In genomic region chr3:101966202-101966722, GRCh38 we compare ENCODE assay signal across 17 cellular contexts.
"Had no signal": no experiment of that assay in that cellular context is flagged by ENCODE, and none has a peak within 500 bp of the region (broad histone marks: within the 10 kb centered on the region; RNA-seq: fewer than 3 reads in every experiment).

No MANE protein-coding gene starts in this region.

- H3K4me3 ChIP-seq: ascending aorta, breast epithelium, pancreas, stomach, testis, upper lobe of left lung had no signal

- H3K27me3 Mint-ChIP-seq: activated T-helper 17 cell treated with anti-CD3 and anti-CD28 coated beads, Interleukin-2, amount 50 U/mL, for 72 hours; naive thymus-derived CD8-positive, alpha-beta T cell had no signal

- H3K27ac Mint-ChIP-seq: activated T-helper 17 cell treated with anti-CD3 and anti-CD28 coated beads, Interleukin-2, amount 50 U/mL, for 72 hours had no signal

- H3K4me3 Mint-ChIP-seq: activated T-helper 17 cell treated with anti-CD3 and anti-CD28 coated beads, Interleukin-2, amount 50 U/mL, for 72 hours; naive thymus-derived CD8-positive, alpha-beta T cell had no signal

- DNase-seq: activated CD4-positive, alpha-beta T cell treated with anti-CD3 and anti-CD28 coated beads, Interleukin-2, amount 50 U/mL, for 48 hours; activated naive CD4-positive, alpha-beta T cell treated with Interleukin-2 at 50 U/mL for 16 hours; left colon; midbrain; naive thymus-derived CD8-positive, alpha-beta T cell; pancreas; stimulated activated CD4-positive, alpha-beta T cell treated with anti-CD3 and anti-CD28 coated beads, Interleukin-12 subunit alpha, Interleukin-12 subunit beta, amount 100 ng/mL, for 4 hours; stimulated activated CD4-positive, alpha-beta T cell treated with anti-CD3 and anti-CD28 coated beads, Interleukin-2, amount 100 ng/mL, for 24 hours; stomach; T-helper 9 cell; testis; upper lobe of left lung; WERI-Rb-1 had no signal

- H3K36me3 ChIP-seq: ascending aorta, breast epithelium, pancreas, stomach, upper lobe of left lung, WERI-Rb-1 had no signal

- H3K27me3 ChIP-seq: ascending aorta, breast epithelium, pancreas, stomach, testis, upper lobe of left lung had no signal

- FAIRE-seq: islet of Langerhans, pancreas had no signal
